Comparison of ENCODE assay signal across 8 cellular contexts in the genomic region with DNA sequence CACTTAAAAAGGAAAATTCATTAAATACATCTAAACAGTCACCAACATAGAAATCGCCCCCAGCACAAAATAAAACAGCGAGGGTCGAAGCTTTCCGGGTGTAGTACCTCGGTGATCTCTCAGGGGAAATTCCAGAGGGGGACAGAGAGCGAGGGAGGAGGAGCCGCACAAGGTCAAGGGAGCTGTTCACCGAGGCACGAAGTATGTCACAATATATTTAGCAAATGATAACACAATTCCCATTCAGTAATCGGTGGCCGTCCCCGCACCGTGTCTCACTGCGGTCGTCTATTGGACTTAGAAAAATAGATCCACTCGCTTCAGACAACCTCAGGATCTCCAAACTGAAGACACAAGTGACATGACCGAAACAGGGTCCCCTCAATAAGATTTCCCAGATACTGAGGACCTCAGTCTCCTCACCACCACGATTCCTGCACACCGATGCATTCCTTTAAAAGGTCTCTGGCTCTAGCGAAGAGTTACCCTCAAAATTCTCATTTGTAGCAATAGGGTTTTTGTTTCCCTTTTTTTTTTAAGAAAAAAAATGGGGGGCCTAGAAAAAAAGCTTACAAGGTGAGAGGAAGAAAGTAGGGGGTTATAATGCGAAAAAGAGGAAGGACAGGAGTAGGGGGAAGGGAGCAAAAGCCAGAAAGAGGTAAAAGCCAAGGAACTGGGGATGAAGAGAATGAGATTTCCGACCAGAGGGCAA. TPM values are rescaled to one million over a fixed set of nuclear protein-coding genes. Genes with fewer than 3 reads are reported as not detected.
DNase-seq lines count a peak whose midpoint lies in the region; ATAC-seq and TF ChIP-seq lines count a peak whose summit lies in the region.

No MANE protein-coding gene starts in this region.

- peak overlapping the region; percentile 96 for H3K18ac ChIP-seq in mesendoderm (ENCODE audit: low read length)

- H2BK120ac ChIP-seq in mesendoderm (ENCODE audit: low read depth, low read length), result no peak overlapping the region

- H3K27me3 ChIP-seq in SJCRH30 (no peaks in the 10 kb centered on the region), endodermal cell (ENCODE audit: control insufficient read depth, insufficient read depth, low read length, poor library complexity, severe bottlenecking) (no peaks in the 10 kb centered on the region), mesendoderm (ENCODE audit: insufficient read depth, low read length, poor library complexity) (no peaks in the 10 kb centered on the region)

- no peak for ATAC-seq in GM19351 (IDR thresholded peaks at IDR 0.05; ENCODE audit: unreplicated experiment)

- H3K4ac ChIP-seq in mesendoderm (ENCODE audit: low read depth, low read length), result peak overlapping the region; percentile 97

- peak in 12 of 14 donors; percentile 6 to 56 (median 26) for DNase-seq in C1 segment of cervical spinal cord (lab: John Stamatoyannopoulos, UW)
- no peak for DNase-seq in HFFc6
- DNase-seq in SJCRH30, result peak; percentile 67 to 78
- peak; percentile 83 for DNase-seq in endodermal cell
- DNase-seq in mesendoderm, result peak; percentile 80
- DNase-seq in type B pancreatic cell (ENCODE audit: extremely low spot score, unreplicated experiment), result no peak
- DNase-seq in activated effector memory CD4-positive, alpha-beta T cell treated with anti-CD3 and anti-CD28 coated beads, Interleukin-2, amount 50 U/mL, for 16 hours, result no peak

- peak overlapping the region; percentile 75 for H3K27ac Mint-ChIP-seq in HFFc6
- H3K27ac Mint-ChIP-seq in endodermal cell, result peak overlapping the region; percentile 78
- peak overlapping the region; percentile 83 for H3K27ac Mint-ChIP-seq in type B pancreatic cell

- H3K4me2 ChIP-seq in mesendoderm (ENCODE audit: low read length), result peak overlapping the region; percentile 87

- H3K4me3 ChIP-seq in SJCRH30 (peak overlapping the region; percentile 77), endodermal cell (ENCODE audit: low read length) (peak overlapping the region; percentile 87), mesendoderm (ENCODE audit: low read length) (peak overlapping the region; percentile 63)

- H3K9me3 ChIP-seq in SJCRH30 (replicated peaks) (no peaks in the 10 kb centered on the region), endodermal cell (ENCODE audit: control insufficient read depth, low read length) (no peaks in the 10 kb centered on the region)

- no peak overlapping the region for H2BK5ac ChIP-seq in mesendoderm (ENCODE audit: low read length)

- H3K36me3 ChIP-seq in SJCRH30, result peaks cover 16% of the 10 kb centered on the region
- H3K36me3 ChIP-seq in endodermal cell (ENCODE audit: control insufficient read depth, insufficient read depth, low read length), result peaks cover 36% of the 10 kb centered on the region
- no peaks in the 10 kb centered on the region for H3K36me3 ChIP-seq in mesendoderm (ENCODE audit: control insufficient read depth, insufficient read depth, low read length)

- H3K4me3 Mint-ChIP-seq in HFFc6 (peak overlapping the region; percentile 95), endodermal cell (peak overlapping the region; percentile 82), type B pancreatic cell (peak overlapping the region; percentile 94)

- H4K5ac ChIP-seq in mesendoderm (ENCODE audit: low read length), result no peak overlapping the region

- no peaks in the 10 kb centered on the region for H3K79me2 ChIP-seq in mesendoderm (ENCODE audit: control insufficient read depth, insufficient read depth, low read length)

- peak overlapping the region; percentile 86 for H3K56ac ChIP-seq in mesendoderm (ENCODE audit: low read length)

- no peak overlapping the region for H4K8ac ChIP-seq in mesendoderm (ENCODE audit: low read depth, low read length)

- no peak overlapping the region for H2BK15ac ChIP-seq in mesendoderm (replicated peaks; ENCODE audit: low read depth)

- no peak overlapping the region for H2AK5ac ChIP-seq in mesendoderm (ENCODE audit: low read length)

- WGBS in endodermal cell (ENCODE audit: insufficient coverage in 1 of 2, insufficient read length in 1 of 2), 2 experiments, result 6 to 10% methylated on average over 4 to 22 of the region's 22 CpGs
- no CpG with 5 or more reads among the region's 22 CpGs for WGBS in mesendoderm (ENCODE audit: extremely low coverage, insufficient coverage, low lambda C conversion rate)

- H3K9me3 Mint-ChIP-seq in HFFc6, result no peaks in the 10 kb centered on the region
- no peaks in the 10 kb centered on the region for H3K9me3 Mint-ChIP-seq in endodermal cell
- H3K9me3 Mint-ChIP-seq in type B pancreatic cell, result no peaks in the 10 kb centered on the region

- H3K9ac ChIP-seq in endodermal cell (ENCODE audit: extremely low read depth, low read length, poor library complexity, severe bottlenecking) (peak overlapping the region; percentile 45), mesendoderm (ENCODE audit: low read length) (peak overlapping the region; percentile 78)

- H3K4me1 Mint-ChIP-seq in HFFc6 (ENCODE audit: low read depth) (peaks cover 48% of the 10 kb centered on the region), endodermal cell (peaks cover 36% of the 10 kb centered on the region), type B pancreatic cell (ENCODE audit: unreplicated experiment) (peaks cover 10% of the 10 kb centered on the region)

- H3K27me3 Mint-ChIP-seq in HFFc6 (ENCODE audit: insufficient read depth), result no peaks in the 10 kb centered on the region
- peaks cover 4% of the 10 kb centered on the region for H3K27me3 Mint-ChIP-seq in endodermal cell (ENCODE audit: insufficient read depth)
- H3K27me3 Mint-ChIP-seq in type B pancreatic cell, result peaks cover 2% of the 10 kb centered on the region

- no peak for TF ChIP-seq CTCF in HFFc6 (IDR thresholded peaks at IDR 0.05)
- peak; percentile 64 for TF ChIP-seq CTCF in endodermal cell (conservative IDR thresholded peaks at IDR 0.05)
- TF ChIP-seq CTCF in type B pancreatic cell (conservative IDR thresholded peaks at IDR 0.05), result peak; percentile 33

- H3K27ac ChIP-seq in SJCRH30 (peak overlapping the region; percentile 31; the same call in 1 of the 2 replicates), endodermal cell (ENCODE audit: low read depth, low read length) (no peak overlapping the region), mesendoderm (ENCODE audit: low read depth, low read length) (peak overlapping the region; percentile 69)

- H3K79me1 ChIP-seq in mesendoderm (ENCODE audit: low read length), result no peaks in the 10 kb centered on the region

- H3K36me3 Mint-ChIP-seq in HFFc6 (ENCODE audit: low read depth) (peaks cover 7% of the 10 kb centered on the region; the same call in 1 of the 2 replicates), endodermal cell (ENCODE audit: low read depth) (peaks cover 16% of the 10 kb centered on the region), type B pancreatic cell (peaks cover 6% of the 10 kb centered on the region)

- no peak overlapping the region for H3K23ac ChIP-seq in mesendoderm (ENCODE audit: low read length)

- H3K4me1 ChIP-seq in SJCRH30 (peaks cover 13% of the 10 kb centered on the region), endodermal cell (ENCODE audit: control insufficient read depth, insufficient read depth, low read length) (peaks cover 15% of the 10 kb centered on the region), mesendoderm (ENCODE audit: control insufficient read depth, low read depth, low read length) (peaks cover 2% of the 10 kb centered on the region)

RNA-seq across cellular contexts. Expression of gene LPGAT1, which starts 1.1 kb away (rescaled TPM):
- 10 to 100 TPM; 36.4 to 50.4 (median 44.9) TPM for total RNA-seq in HFFc6 (2021; fragmentation: NEBNext Ultra II Directional; extraction: Animal tissue kit (Norgen Biotek cat#: 25700))
- 69.6 and 70.0 TPM in 2 replicates for total RNA-seq in SJCRH30 (2014; rRNA removed; shearing (Covaris generic))
- 10 to 100 TPM; 57.0 to 66.9 TPM for total RNA-seq in endodermal cell
- 10.2 TPM for polyA plus RNA-seq in endodermal cell (2013, experiment 1 of 2)
- polyA plus RNA-seq in endodermal cell (2013, experiment 2 of 2), result 12.3 TPM
- 4.2 TPM for polyA plus RNA-seq in mesendoderm (2013, experiment 1 of 2)
- 4.8 TPM for polyA plus RNA-seq in mesendoderm (2013, experiment 2 of 2)
- 31.3 and 34.4 TPM in 2 replicates for total RNA-seq in type B pancreatic cell (ENCODE audit: low replicate concordance)

Comparison
In these comparisons a context has a peak if more than half of its experiments do, and no peak if none do; other contexts are left out.
1. DNase-seq: peak in C1 segment of cervical spinal cord (12 of 14), SJCRH30 (2 of 2), endodermal cell (single experiment) and mesendoderm (single experiment); none in HFFc6 (single experiment), type B pancreatic cell (single experiment) and activated effector memory CD4-positive, alpha-beta T cell treated with anti-CD3 and anti-CD28 coated beads, Interleukin-2, amount 50 U/mL, for 16 hours (single experiment).
2. Peak in every context shown above with its lines, with median percentiles within 50 percentile points of each other: H3K27ac Mint-ChIP-seq, H3K4me3 Mint-ChIP-seq and H3K4me3 ChIP-seq.